ENCODE assay signal across 13 cellular contexts in the genomic region with DNA sequence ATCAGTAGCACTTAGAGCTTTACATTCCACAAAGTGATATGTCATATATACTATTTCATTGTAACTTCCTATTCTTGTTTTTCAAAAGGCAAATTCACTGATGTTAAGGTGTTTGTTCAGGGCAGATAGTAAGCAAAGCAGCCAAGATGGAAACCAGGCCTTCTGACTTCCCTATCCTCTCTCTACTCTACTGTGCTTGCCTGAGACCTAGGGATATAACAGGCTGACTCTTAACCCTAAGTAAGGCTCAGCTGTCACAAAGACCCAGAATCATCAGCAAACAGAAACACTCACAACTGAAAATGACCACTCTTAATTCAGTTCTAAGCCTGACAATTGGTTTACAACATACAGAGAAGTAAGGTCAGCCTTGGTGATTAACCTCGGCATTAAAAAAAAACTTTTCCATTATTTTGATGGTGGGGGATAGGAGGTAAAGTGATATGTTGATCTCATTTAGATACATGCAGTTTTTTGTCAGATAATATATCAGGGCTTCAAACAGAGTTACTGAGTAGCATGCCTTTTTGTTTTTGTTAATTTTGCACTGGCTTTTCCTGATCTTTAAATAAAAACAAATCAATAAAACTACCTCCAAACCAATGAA.
DNase-seq lines count a peak whose midpoint lies in the region; ATAC-seq and TF ChIP-seq lines count a peak whose summit lies in the region.
"Had no signal": no experiment of that assay in that cellular context is flagged by ENCODE, and none has a peak within 500 bp of the region (broad histone marks: within the 10 kb centered on the region; RNA-seq: fewer than 3 reads in every experiment).

No MANE protein-coding gene starts in this region.

- ATAC-seq in GM23338 = peak; percentile 79
- no peak for ATAC-seq in GM19467 (IDR thresholded peaks at IDR 0.05; ENCODE audit: unreplicated experiment)
- ATAC-seq: HCT116 had no signal

- H3K27me3 Mint-ChIP-seq in GM23338 (ENCODE audit: insufficient read depth, low read depth, poor library complexity) (no peaks in the 10 kb centered on the region), glutamatergic neuron (ENCODE audit: unreplicated experiment) (no peaks in the 10 kb centered on the region)

- TF ChIP-seq CTCF in GM23338 (conservative IDR thresholded peaks at IDR 0.05; ENCODE audit: low read depth in 2 of 2) (no peak), glutamatergic neuron (IDR thresholded peaks at IDR 0.05; ENCODE audit: partially characterized antibody, unreplicated experiment) (no peak), osteoblast (IDR thresholded peaks at IDR 0.05; ENCODE audit: extremely low read depth, low read depth, low read length) (no peak)

- DNase-seq in GM23338 (ENCODE audit: low spot score) (no peak), NCI-H69 (lab: John Stamatoyannopoulos, UW) (peak; percentile 39), glutamatergic neuron (no peak), osteoblast (ENCODE audit: insufficient read length, low spot score, missing footprints) (no peak), SHP77 (lab: John Stamatoyannopoulos, UW) (no peak), NCI-H226 (no peak)
- DNase-seq: EL, NCI-H1048, NCI-H146, SIG-M5 had no signal

- peak overlapping the region; percentile 73 for H3K27ac ChIP-seq in GM23338 (ENCODE audit: low read depth)
- H3K27ac ChIP-seq in osteoblast (ENCODE audit: low read depth, low read length) = no peak overlapping the region
- H3K27ac ChIP-seq: C4-2B had no signal

- no peak overlapping the region for H3K4me2 ChIP-seq in GM23338
- H3K4me2 ChIP-seq in osteoblast (ENCODE audit: insufficient read depth, low read length) = no peak overlapping the region

- H3K4me3 ChIP-seq in GM23338 = no peak overlapping the region
- H3K4me3 ChIP-seq in osteoblast (ENCODE audit: insufficient read depth, low read length) = no peak overlapping the region

- H3K4me1 ChIP-seq in GM23338 (ENCODE audit: insufficient read depth) (peaks cover 27% of the 10 kb centered on the region), osteoblast (ENCODE audit: insufficient read depth, low read length) (no peaks in the 10 kb centered on the region)

- H3K9me3 Mint-ChIP-seq in GM23338 (no peaks in the 10 kb centered on the region), glutamatergic neuron (ENCODE audit: unreplicated experiment) (peaks cover 1% of the 10 kb centered on the region)

- no peaks in the 10 kb centered on the region for H3K9me3 ChIP-seq in osteoblast (ENCODE audit: low read depth, low read length)

- no peaks in the 10 kb centered on the region for H3K36me3 Mint-ChIP-seq in GM23338 (ENCODE audit: low read depth)
- no peaks in the 10 kb centered on the region for H3K36me3 Mint-ChIP-seq in glutamatergic neuron (ENCODE audit: unreplicated experiment)

- no peaks in the 10 kb centered on the region for H3K9me2 ChIP-seq in GM23338 (ENCODE audit: insufficient read depth)

- H3K27ac Mint-ChIP-seq in GM23338 (peak overlapping the region; percentile 43; the same call in 1 of the 2 replicates), glutamatergic neuron (ENCODE audit: unreplicated experiment) (peak overlapping the region; percentile 3)

- no peaks in the 10 kb centered on the region for H3F3A ChIP-seq in GM23338 (replicated peaks; ENCODE audit: low read depth)

- H3K27me3 ChIP-seq in GM23338 (ENCODE audit: insufficient read depth) (no peaks in the 10 kb centered on the region), osteoblast (ENCODE audit: insufficient read depth, low read length) (no peaks in the 10 kb centered on the region)

- H4K20me1 ChIP-seq in GM23338 (replicated peaks; ENCODE audit: insufficient read depth) (no peaks in the 10 kb centered on the region), osteoblast (ENCODE audit: insufficient read depth, low read length) (no peaks in the 10 kb centered on the region)

- H2AFZ ChIP-seq in GM23338 (no peak overlapping the region), osteoblast (ENCODE audit: low read length) (peak overlapping the region; percentile 83)

- H3K36me3 ChIP-seq in GM23338 (ENCODE audit: insufficient read depth) (no peaks in the 10 kb centered on the region), osteoblast (ENCODE audit: insufficient read depth, low read length) (no peaks in the 10 kb centered on the region)

- H3K4me3 Mint-ChIP-seq in GM23338 = no peak overlapping the region
- H3K4me3 Mint-ChIP-seq in glutamatergic neuron (ENCODE audit: unreplicated experiment) = no peak overlapping the region

- H3K4me1 Mint-ChIP-seq in GM23338 = peaks cover 42% of the 10 kb centered on the region
- peaks cover 14% of the 10 kb centered on the region for H3K4me1 Mint-ChIP-seq in glutamatergic neuron (ENCODE audit: low read depth, unreplicated experiment)

- H3K79me2 ChIP-seq in GM23338 (replicated peaks; ENCODE audit: insufficient read depth) = no peaks in the 10 kb centered on the region; the same call in 1 of the 2 replicates
- H3K79me2 ChIP-seq in osteoblast (ENCODE audit: insufficient read depth, low read length) = no peaks in the 10 kb centered on the region

TF ChIP-seq in GM23338, 12 proteins besides CTCF, POLR2A, EP300 and RAD21:
- TF ChIP-seq JUNB (IDR thresholded peaks at IDR 0.05; ENCODE audit: unreplicated experiment) = no peak
- TF ChIP-seq ZNF331 (CRISPR knock-in tag; IDR thresholded peaks at IDR 0.05; ENCODE audit: low read depth) = no peak
- no peak for TF ChIP-seq POLR2AphosphoS5 (IDR thresholded peaks at IDR 0.05; ENCODE audit: low read depth)
- TF ChIP-seq NANOG (IDR thresholded peaks at IDR 0.05; ENCODE audit: borderline replicate concordance) = no peak
- TF ChIP-seq REST (IDR thresholded peaks at IDR 0.05; ENCODE audit: unreplicated experiment) = no peak
TF ChIP-seq in GM23338: peak in this region for 0.
